Comparison of ENCODE assay signal across 8 cellular contexts in the genomic region with DNA sequence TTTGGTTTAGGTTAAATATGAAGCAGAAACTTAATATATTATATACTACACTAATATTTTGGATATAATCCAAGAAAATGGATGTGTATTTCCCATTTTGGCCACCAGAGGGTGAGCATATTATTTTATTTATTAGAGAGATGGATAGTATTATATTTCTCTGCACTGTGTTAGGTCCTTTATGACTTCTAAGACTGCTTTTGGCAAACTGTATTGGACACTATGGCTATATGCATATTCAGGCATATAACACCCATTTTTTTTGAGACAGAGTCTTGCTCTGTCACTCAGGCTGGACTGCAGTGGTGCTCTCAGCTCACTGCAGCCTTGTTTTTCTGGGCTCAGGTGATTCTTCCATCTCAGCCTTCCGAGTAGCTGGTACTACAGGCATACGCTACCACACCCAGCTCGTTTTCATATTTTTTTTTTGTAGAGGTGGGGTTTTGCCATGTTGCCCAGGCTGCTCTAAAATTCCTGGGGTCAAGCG. TPM values are rescaled to one million over a fixed set of nuclear protein-coding genes. Genes with fewer than 3 reads are reported as not detected.
A peak's percentile ranks its signal among the peaks of the same experiment; 100 is the strongest.
DNase-seq lines count a peak whose midpoint lies in the region; ATAC-seq and TF ChIP-seq lines count a peak whose summit lies in the region.

No MANE protein-coding gene starts in this region.

- no peak overlapping the region for H3K4me3 Mint-ChIP-seq in mesothelial cell of epicardium

- H3K9me3 Mint-ChIP-seq in mesothelial cell of epicardium = peaks cover 15% of the 10 kb centered on the region

- H3K27ac Mint-ChIP-seq in mesothelial cell of epicardium = no peak overlapping the region

- H3K36me3 Mint-ChIP-seq in mesothelial cell of epicardium = peaks cover 8% of the 10 kb centered on the region

- H3K27me3 Mint-ChIP-seq in mesothelial cell of epicardium (ENCODE audit: low read depth) = no peaks in the 10 kb centered on the region

- peaks cover 6% of the 10 kb centered on the region for H3K4me1 Mint-ChIP-seq in mesothelial cell of epicardium

- DNase-seq in SHP77 treated with DMSO at 0.1 percent for 48 hours (lab: John Stamatoyannopoulos, UW) (peak; percentile 4), SHP77 (lab: John Stamatoyannopoulos, UW) (no peak), NCI-H1105 treated with DMSO at 0.1 percent for 48 hours (lab: John Stamatoyannopoulos, UW) (peak; percentile 45), cerebellar cortex (ENCODE audit: low spot score) (peak; percentile 42), mesothelial cell of epicardium (ENCODE audit: low spot score in 2 of 2, unreplicated experiment in 2 of 2) (no peak), iPS-NIHi7 (ENCODE audit: extremely low spot score) (no peak)
- DNase-seq in activated effector memory CD4-positive, alpha-beta T cell treated with anti-CD3 and anti-CD28 coated beads, Interleukin-2, amount 50 U/mL, for 16 hours = no peak

- peak; percentile 99 for TF ChIP-seq CTCF in mesothelial cell of epicardium (IDR thresholded peaks at IDR 0.05; ENCODE audit: unreplicated experiment)

- no peak for ATAC-seq in HG02588 (IDR thresholded peaks at IDR 0.05; ENCODE audit: unreplicated experiment)

RNA-seq across cellular contexts. Expression of gene PGM1, which starts 17.8 kb away (rescaled TPM):
- 43.8 to 46.8 TPM (median 46.0 TPM) in 3 replicates for total RNA-seq in mesothelial cell of epicardium

RNA-seq across cellular contexts. Expression of gene EFCAB7, which starts 52.1 kb away (rescaled TPM):
- total RNA-seq in mesothelial cell of epicardium = 8.5 to 10.7 TPM (median 9.6 TPM) in 3 replicates

RNA-seq across cellular contexts. Expression of gene ITGB3BP, which starts 52.4 kb away (rescaled TPM):
- 37.7 to 40.3 TPM (median 39.4 TPM) in 3 replicates for total RNA-seq in mesothelial cell of epicardium

Comparison
In these comparisons a context has a peak if more than half of its experiments do, and no peak if none do; other contexts are left out.
1. DNase-seq: peak in SHP77 treated with DMSO at 0.1 percent for 48 hours (single experiment), NCI-H1105 treated with DMSO at 0.1 percent for 48 hours (single experiment) and cerebellar cortex (single experiment); none in SHP77 (0 of 2), mesothelial cell of epicardium (0 of 2), activated effector memory CD4-positive, alpha-beta T cell treated with anti-CD3 and anti-CD28 coated beads, Interleukin-2, amount 50 U/mL, for 16 hours (single experiment) and iPS-NIHi7 (single experiment).